In the genomic region with DNA sequence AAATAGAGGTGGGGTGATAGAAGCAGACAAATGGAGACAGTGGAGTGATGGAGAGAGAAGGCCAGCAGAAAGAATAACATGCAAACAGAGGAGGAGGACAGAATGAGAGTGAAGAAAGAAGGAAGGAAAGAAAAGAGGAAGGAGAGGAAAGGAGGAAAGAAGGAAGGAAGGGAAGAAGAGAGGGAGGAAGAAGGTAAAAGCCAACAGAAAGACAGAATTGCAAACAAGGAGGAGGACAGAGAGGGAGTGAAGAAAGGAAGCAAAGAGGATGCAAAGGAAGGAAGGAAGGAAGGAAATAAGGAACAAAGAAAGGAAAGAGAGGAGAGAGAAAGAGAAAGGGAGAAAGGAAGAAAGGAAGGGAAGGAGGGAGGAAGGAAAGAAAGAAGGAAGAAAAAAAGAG, we compare ENCODE assay signal across 25 cellular contexts.
A peak's percentile ranks its signal among the peaks of the same experiment; 100 is the strongest.
DNase-seq lines count a peak whose midpoint lies in the region; ATAC-seq, FAIRE-seq and TF ChIP-seq lines count a peak whose summit lies in the region.
"Had no signal": no experiment of that assay in that cellular context is flagged by ENCODE, and none has a peak within 500 bp of the region (broad histone marks: within the 10 kb centered on the region; RNA-seq: fewer than 3 reads in every experiment).

No MANE protein-coding gene starts in this region.

- no peaks in the 10 kb centered on the region for H3F3A ChIP-seq in SK-N-SH (replicated peaks; ENCODE audit: insufficient read depth)

- POLR2A ChIA-PET in SK-N-SH (lab: Yijun Ruan, JAX): no interaction called here
- POLR2A ChIA-PET in HepG2 (lab: Yijun Ruan, JAX): interaction anchor here (1.5 kb wide), 1 partner anchor 445 kb away, joined by 4 read pairs; no protein-coding TSS in a partner anchor
- POLR2A ChIA-PET in GM12878 (lab: Charles Lee): no interaction called here

- TF ChIP-seq EP300 in SK-N-SH (IDR thresholded peaks at IDR 0.05; ENCODE audit: borderline replicate concordance in 1 of 2, low read depth in 1 of 2, low read length in 1 of 2): no peak
- TF ChIP-seq EP300 in HepG2 (IDR thresholded peaks at IDR 0.05; ENCODE audit: low read depth in 2 of 2, low read length in 2 of 2): no peak
- TF ChIP-seq EP300 in HepG2 (CRISPR knock-in tag; IDR thresholded peaks at IDR 0.05; ENCODE audit: borderline replicate concordance): no peak
- TF ChIP-seq EP300 in GM12878 (IDR thresholded peaks at IDR 0.05; ENCODE audit: borderline replicate concordance in 1 of 2, control insufficient read depth in 1 of 2, low read depth in 2 of 2, low read length in 2 of 2): no peak

- ATAC-seq in SK-N-SH treated with all-trans-retinoic acid at 6 μM for 48 hours: no peak
- no peak for ATAC-seq in HepG2
- ATAC-seq in right lobe of liver: no peak
- ATAC-seq in GM12878: no peak
- ATAC-seq in GM19397 (IDR thresholded peaks at IDR 0.05; ENCODE audit: unreplicated experiment): no peak
- ATAC-seq: A549 had no signal

- H3K9ac ChIP-seq in SK-N-SH: no peak overlapping the region
- H3K9ac ChIP-seq in HepG2 (ENCODE audit: insufficient read depth, low read depth, low read length): no peak overlapping the region
- no peak overlapping the region for H3K9ac ChIP-seq in GM12878 (ENCODE audit: control insufficient read depth, insufficient read depth, low read length)
- H3K9ac ChIP-seq: BLaER1 had no signal

- H3K4me3 ChIP-seq in SK-N-SH (ENCODE audit: low read depth in 2 of 2, low read length in 1 of 2): no peak overlapping the region
- H3K4me3 ChIP-seq in HepG2 (replicated peaks in 1 of 3; ENCODE audit: insufficient read depth in 1 of 3, low read depth in 2 of 3, low read length in 3 of 3): no peak overlapping the region
- H3K4me3 ChIP-seq in right lobe of liver: no peak overlapping the region
- no peak overlapping the region for H3K4me3 ChIP-seq in GM12878
- H3K4me3 ChIP-seq: A549, BLaER1 had no signal

- BruUV-seq in HepG2 (replicated peaks; lab: Mats Ljungman, UMichigan) (no TSS peak), GM12878 (replicated peaks; lab: Mats Ljungman, UMichigan) (no TSS peak)

- in situ Hi-C loops in HepG2 (cut with HindIII; ENCODE audit: extremely low pct_ligation_motif_present, low pct_unique_long_range_greater_than_20kb) (no loop called here), GM12878 (cut with MboI) (no loop called here)

- H4K20me1 ChIP-seq in SK-N-SH (ENCODE audit: insufficient read depth) (no peaks in the 10 kb centered on the region), HepG2 (ENCODE audit: insufficient read depth, low read length) (no peaks in the 10 kb centered on the region), GM12878 (ENCODE audit: control insufficient read depth, insufficient read depth) (no peaks in the 10 kb centered on the region)
- H4K20me1 ChIP-seq: BLaER1 had no signal

- DNase-seq in SK-N-SH (no peak), HepG2 (ENCODE audit: low spot score) (no peak), right lobe of liver (no peak), GM12878 (ENCODE audit: low read depth, low spot score) (no peak)
- DNase-seq: AML-193; BE2C; C1 segment of cervical spinal cord; CD4-positive, alpha-beta memory T cell; CD4-positive, CD25-positive, alpha-beta regulatory T cell; CD8-positive, alpha-beta memory T cell; COR-L47; DMS 273 treated with DMSO at 0.1 percent for 48 hours; DMS153; DMS53; DMS79; DND-41; EL; GDM1 had no signal

- SMC1A ChIA-PET in GM12878 (lab: Charles Lee; ENCODE audit: uncharacterized antibody, unreplicated experiment): no interaction called here

- H2AFZ ChIP-seq in SK-N-SH (ENCODE audit: low read depth) (peak overlapping the region; percentile 31; the same call in 1 of the 2 replicates), HepG2 (ENCODE audit: low read length) (no peak overlapping the region), GM12878 (ENCODE audit: control insufficient read depth, low read depth, low read length) (no peak overlapping the region)

- intact Hi-C loops in HepG2 (cut with micrococcal nuclease; ENCODE audit: unreplicated experiment) (no loop called here), right lobe of liver (cut with DNase I) (no loop called here), GM12878 (cut with micrococcal nuclease; ENCODE audit: unreplicated experiment) (no loop called here)

- H3K4me2 ChIP-seq in SK-N-SH (no peak overlapping the region), HepG2 (ENCODE audit: low read depth, low read length) (no peak overlapping the region), GM12878 (ENCODE audit: control insufficient read depth, insufficient read depth) (no peak overlapping the region)
- H3K4me2 ChIP-seq: A549, BLaER1 had no signal

- H3K27me3 ChIP-seq in SK-N-SH (ENCODE audit: insufficient read depth) (no peaks in the 10 kb centered on the region), HepG2 (ENCODE audit: control insufficient read depth in 1 of 2, insufficient read depth in 2 of 2, low read length in 2 of 2) (peaks cover 2 to 3% of the 10 kb centered on the region in 2 experiments; a peak in 2 of 5 replicates), right lobe of liver (no peaks in the 10 kb centered on the region), GM12878 (replicated peaks in 1 of 2; ENCODE audit: control insufficient read depth in 2 of 2, insufficient read depth in 2 of 2, low read length in 1 of 2) (no peaks in the 10 kb centered on the region; a peak in 1 of 4 replicates)
- H3K27me3 ChIP-seq: BE2C, BLaER1 had no signal

- H3K36me3 ChIP-seq in SK-N-SH (replicated peaks in 1 of 2; ENCODE audit: control insufficient read depth in 1 of 2, insufficient read depth in 2 of 2, low read length in 1 of 2): no peaks in the 10 kb centered on the region
- H3K36me3 ChIP-seq in HepG2 (replicated peaks in 1 of 2; ENCODE audit: control insufficient read depth in 1 of 2, insufficient read depth in 2 of 2, low read length in 2 of 2): no peaks in the 10 kb centered on the region
- no peaks in the 10 kb centered on the region for H3K36me3 ChIP-seq in right lobe of liver
- H3K36me3 ChIP-seq in GM12878 (ENCODE audit: control insufficient read depth in 2 of 2, insufficient read depth in 2 of 2, low read length in 1 of 2): no peaks in the 10 kb centered on the region
- H3K36me3 ChIP-seq: BE2C, BLaER1 had no signal

- H3K4me1 ChIP-seq in SK-N-SH (ENCODE audit: control insufficient read depth in 1 of 2, insufficient read depth in 2 of 2, low read depth in 1 of 2, low read length in 1 of 2) (no peaks in the 10 kb centered on the region), HepG2 (ENCODE audit: insufficient read depth, low read length) (peaks cover 1% of the 10 kb centered on the region; the same call in 1 of the 2 replicates), right lobe of liver (no peaks in the 10 kb centered on the region), GM12878 (ENCODE audit: control insufficient read depth, insufficient read depth, low read length) (no peaks in the 10 kb centered on the region)
- H3K4me1 ChIP-seq: A549, BE2C, BLaER1 had no signal

- no peaks in the 10 kb centered on the region for H3K9me3 ChIP-seq in SK-N-SH
- no peaks in the 10 kb centered on the region for H3K9me3 ChIP-seq in HepG2 (ENCODE audit: low read length)
- no peaks in the 10 kb centered on the region for H3K9me3 ChIP-seq in right lobe of liver
- no peaks in the 10 kb centered on the region for H3K9me3 ChIP-seq in GM12878 (replicated peaks; ENCODE audit: control insufficient read depth, insufficient read depth, low read length)
- H3K9me3 ChIP-seq: A549, BE2C, BLaER1 had no signal

- H3K79me2 ChIP-seq in SK-N-SH (ENCODE audit: insufficient read depth) (no peaks in the 10 kb centered on the region), HepG2 (ENCODE audit: insufficient read depth, low read length) (no peaks in the 10 kb centered on the region), GM12878 (ENCODE audit: control insufficient read depth, insufficient read depth, low read length) (no peaks in the 10 kb centered on the region)

- CTCF ChIA-PET in SK-N-SH (lab: Yijun Ruan, JAX): no interaction called here
- CTCF ChIA-PET in HepG2 (lab: Yijun Ruan, JAX; ENCODE audit: low intra/inter-chr PET ratio, low total read pairs): no interaction called here
- CTCF ChIA-PET in GM12878 (lab: Yijun Ruan, JAX): no interaction called here

- FAIRE-seq in HepG2 (lab: Jason Lieb, UNC) (no peak), GM12878 (lab: Jason Lieb, UNC) (no peak)
- FAIRE-seq: A549, GM12891, GM19239 had no signal

- no peaks in the 10 kb centered on the region for H3K9me2 ChIP-seq in SK-N-SH

- TF ChIP-seq POLR2A in HepG2 (IDR thresholded peaks at IDR 0.05; ENCODE audit: insufficient read depth in 1 of 2, low read depth in 2 of 2, low read length in 2 of 2) (no peak), right lobe of liver (IDR thresholded peaks at IDR 0.05) (no peak), GM12878 (IDR thresholded peaks at IDR 0.05; ENCODE audit: low read depth, low read length) (no peak)

- RAD21 ChIA-PET in GM12878 (lab: Charles Lee; ENCODE audit: unreplicated experiment): no interaction called here

- TF ChIP-seq CTCF in SK-N-SH (IDR thresholded peaks at IDR 0.05) (no peak), HepG2 (CRISPR knock-in tag; IDR thresholded peaks at IDR 0.05) (no peak), right lobe of liver (IDR thresholded peaks at IDR 0.05) (no peak), GM12878 (IDR thresholded peaks at IDR 0.05 in 2 of 3, conservative IDR thresholded peaks at IDR 0.05 in 1 of 3; ENCODE audit: control insufficient read depth in 2 of 3, extremely low read depth in 1 of 3, insufficient read depth in 1 of 3, low read depth in 3 of 3, low read length in 3 of 3) (no peak)

- TF ChIP-seq RAD21 in SK-N-SH (IDR thresholded peaks at IDR 0.05; ENCODE audit: low read length) (no peak), HepG2 (CRISPR knock-in tag; IDR thresholded peaks at IDR 0.05) (no peak), GM12878 (IDR thresholded peaks at IDR 0.05; ENCODE audit: insufficient read depth, low read depth, low read length) (no peak)

- H3K27ac ChIP-seq in SK-N-SH (ENCODE audit: low read depth in 2 of 2, low read length in 1 of 2) (no peak overlapping the region), HepG2 (ENCODE audit: extremely low read length, insufficient read depth, low read length) (no peak overlapping the region), right lobe of liver (no peak overlapping the region), GM12878 (ENCODE audit: control insufficient read depth, insufficient read depth) (no peak overlapping the region)
- H3K27ac ChIP-seq: 22Rv1, A549, BLaER1 had no signal

TF ChIP-seq in SK-N-SH treated with all-trans-retinoic acid at 6 μM for 48 hours, 23 proteins besides CTCF, POLR2A, EP300 and RAD21 (continues in another document):
- TF ChIP-seq BACH2 (CRISPR knock-in tag; IDR thresholded peaks at IDR 0.05; ENCODE audit: borderline replicate concordance) (no peak), CSDC2 (CRISPR knock-in tag; IDR thresholded peaks at IDR 0.05) (no peak), ISL1 (CRISPR knock-in tag; IDR thresholded peaks at IDR 0.05) (no peak)

TF ChIP-seq in HepG2, 621 proteins besides CTCF, POLR2A, EP300 and RAD21 (continues in another document):
- TF ChIP-seq RELA (CRISPR knock-in tag; IDR thresholded peaks at IDR 0.05): no peak

TF ChIP-seq in GM12878, 131 proteins besides CTCF, POLR2A, EP300 and RAD21 (continues in another document):
- TF ChIP-seq IKZF1 (conservative IDR thresholded peaks at IDR 0.05): no peak
